8 cellular contexts compared by ENCODE assay signal in genomic region chr7:50142421-50143113, GRCh38. TPM values are rescaled to one million over a fixed set of nuclear protein-coding genes. Genes with fewer than 3 reads are reported as not detected.
A peak's percentile ranks its signal among the peaks of the same experiment; 100 is the strongest.
DNase-seq lines count a peak whose midpoint lies in the region; ATAC-seq, FAIRE-seq and TF ChIP-seq lines count a peak whose summit lies in the region.

No MANE protein-coding gene starts in this region.

- H3K36me3 ChIP-seq in HAP-1 (replicated peaks) (no peaks in the 10 kb centered on the region), astrocyte (ENCODE audit: insufficient read depth, low read length) (no peaks in the 10 kb centered on the region), uterus (no peaks in the 10 kb centered on the region)

- H3K27me3 Mint-ChIP-seq in activated naive CD4-positive, alpha-beta T cell treated with anti-CD3 and anti-CD28 coated beads, Interleukin-2, amount 10 ng/mL, durations not matched to agents 7 days and 5 days, result peaks cover 12% of the 10 kb centered on the region
- no peaks in the 10 kb centered on the region for H3K27me3 Mint-ChIP-seq in astrocyte (ENCODE audit: low read depth, unreplicated experiment)

- H3K9ac ChIP-seq in astrocyte (ENCODE audit: low read length), result no peak overlapping the region

- H3K4me3 ChIP-seq in HAP-1 (no peak overlapping the region), astrocyte (ENCODE audit: insufficient read depth, low read depth, low read length) (no peak overlapping the region), uterus (no peak overlapping the region)

- H3K79me2 ChIP-seq in astrocyte (ENCODE audit: insufficient read depth, low read length), result no peaks in the 10 kb centered on the region

- TF ChIP-seq CTCF in astrocyte (IDR thresholded peaks at IDR 0.05; ENCODE audit: insufficient read depth, low read depth, low read length) (peak; percentile 64), uterus (IDR thresholded peaks at IDR 0.05) (peak; percentile 48 to 60 (median 52))

- FAIRE-seq in astrocyte (lab: Jason Lieb, UNC), result no peak

- peak overlapping the region; percentile 40 for H3K4me3 Mint-ChIP-seq in activated naive CD4-positive, alpha-beta T cell treated with anti-CD3 and anti-CD28 coated beads, Interleukin-2, amount 10 ng/mL, durations not matched to agents 7 days and 5 days
- no peak overlapping the region for H3K4me3 Mint-ChIP-seq in astrocyte (ENCODE audit: unreplicated experiment)

- peak overlapping the region; percentile 47 for H3K27ac Mint-ChIP-seq in activated naive CD4-positive, alpha-beta T cell treated with anti-CD3 and anti-CD28 coated beads, Interleukin-2, amount 10 ng/mL, durations not matched to agents 7 days and 5 days
- no peak overlapping the region for H3K27ac Mint-ChIP-seq in astrocyte (ENCODE audit: unreplicated experiment)

- H3K27me3 ChIP-seq in HAP-1 (ENCODE audit: low read depth) (no peaks in the 10 kb centered on the region), astrocyte (ENCODE audit: insufficient read depth, low read length) (no peaks in the 10 kb centered on the region), uterus (no peaks in the 10 kb centered on the region)

- H3K27ac ChIP-seq in astrocyte (ENCODE audit: low read depth, low read length) (no peak overlapping the region), uterus (no peak overlapping the region)

- no peaks in the 10 kb centered on the region for H4K20me1 ChIP-seq in astrocyte (ENCODE audit: insufficient read depth, low read length)

- peaks cover 49% of the 10 kb centered on the region for H3K4me1 Mint-ChIP-seq in activated naive CD4-positive, alpha-beta T cell treated with anti-CD3 and anti-CD28 coated beads, Interleukin-2, amount 10 ng/mL, durations not matched to agents 7 days and 5 days
- H3K4me1 Mint-ChIP-seq in astrocyte (ENCODE audit: low read depth, unreplicated experiment), result peaks cover 2% of the 10 kb centered on the region

- intact Hi-C loops in uterus (cut with DNase I; ENCODE audit: low total_unique reads), result no loop called here

- no peak overlapping the region for H2AFZ ChIP-seq in astrocyte (ENCODE audit: low read depth, low read length)

- no peaks in the 10 kb centered on the region for H3K9me3 Mint-ChIP-seq in activated naive CD4-positive, alpha-beta T cell treated with anti-CD3 and anti-CD28 coated beads, Interleukin-2, amount 10 ng/mL, durations not matched to agents 7 days and 5 days
- H3K9me3 Mint-ChIP-seq in astrocyte (ENCODE audit: unreplicated experiment), result no peaks in the 10 kb centered on the region

- peak; percentile 55 for DNase-seq in activated naive CD4-positive, alpha-beta T cell treated with anti-CD3 and anti-CD28 coated beads, Interleukin-2, amount 10 ng/mL, durations not matched to agents 7 days and 5 days
- DNase-seq in activated naive CD4-positive, alpha-beta T cell treated with anti-CD3 and anti-CD28 coated beads, Interleukin-2, amount 50 U/mL, for 16 hours, result no peak
- DNase-seq in HAP-1 (ENCODE audit: low spot score in 2 of 2) (peak; percentile 20 to 23), NCI-H345 (lab: John Stamatoyannopoulos, UW) (peak; percentile 35), astrocyte (ENCODE audit: low read depth) (peak; percentile 11), left lobe of liver (ENCODE audit: low spot score) (no peak), uterus (no peak)

- in situ Hi-C loops in HAP-1 (cut with MboI; ENCODE audit: low sequenced_read_pairs), result loop anchor here (25.0 kb wide), 1 partner anchor 1220 kb away; no protein-coding TSS in a partner anchor

- H3K9me3 ChIP-seq in HAP-1 (no peaks in the 10 kb centered on the region), astrocyte (ENCODE audit: insufficient read depth, low read depth, low read length) (no peaks in the 10 kb centered on the region), uterus (no peaks in the 10 kb centered on the region)

- no peak for TF ChIP-seq POLR2A in uterus (IDR thresholded peaks at IDR 0.05)

- ATAC-seq in left lobe of liver (peak; percentile 83), GM19328 (IDR thresholded peaks at IDR 0.05; ENCODE audit: unreplicated experiment) (no peak)

- H3K4me1 ChIP-seq in HAP-1 (no peaks in the 10 kb centered on the region), astrocyte (ENCODE audit: insufficient read depth, low read length) (no peaks in the 10 kb centered on the region), uterus (no peaks in the 10 kb centered on the region)

- CTCF ChIA-PET in activated naive CD4-positive, alpha-beta T cell treated with anti-CD3 and anti-CD28 coated beads, Interleukin-2, amount 10 ng/mL, durations not matched to agents 7 days and 5 days (lab: Charles Lee), result interaction anchor here (0.7 to 8.5 kb wide), 20 partner anchors 10 to 486 kb away, joined by 3 to 111 read pairs (median 4); no protein-coding TSS in a partner anchor

- no peak overlapping the region for H3K4me2 ChIP-seq in astrocyte (ENCODE audit: low read length)

- peaks cover 4% of the 10 kb centered on the region for H3K36me3 Mint-ChIP-seq in activated naive CD4-positive, alpha-beta T cell treated with anti-CD3 and anti-CD28 coated beads, Interleukin-2, amount 10 ng/mL, durations not matched to agents 7 days and 5 days
- H3K36me3 Mint-ChIP-seq in astrocyte (ENCODE audit: low read depth, unreplicated experiment), result no peaks in the 10 kb centered on the region

RNA-seq across cellular contexts. Expression of gene ZPBP, which starts 49.5 kb away (rescaled TPM):
- total RNA-seq in astrocyte (not detected in 2 replicates), left lobe of liver (not detected), uterus (under 1 TPM in 1 of 4 donors, not detected in 3; 0.62 TPM)

Comparison
In these comparisons a context has a peak if more than half of its experiments do, and no peak if none do; other contexts are left out.
1. DNase-seq: peak in activated naive CD4-positive, alpha-beta T cell treated with anti-CD3 and anti-CD28 coated beads, Interleukin-2, amount 10 ng/mL, durations not matched to agents 7 days and 5 days (single experiment), HAP-1 (2 of 2), NCI-H345 (single experiment) and astrocyte (single experiment); none in activated naive CD4-positive, alpha-beta T cell treated with anti-CD3 and anti-CD28 coated beads, Interleukin-2, amount 50 U/mL, for 16 hours (single experiment), left lobe of liver (single experiment) and uterus (0 of 2).